ENCODE assay signal across 8 cellular contexts in the genomic region with DNA sequence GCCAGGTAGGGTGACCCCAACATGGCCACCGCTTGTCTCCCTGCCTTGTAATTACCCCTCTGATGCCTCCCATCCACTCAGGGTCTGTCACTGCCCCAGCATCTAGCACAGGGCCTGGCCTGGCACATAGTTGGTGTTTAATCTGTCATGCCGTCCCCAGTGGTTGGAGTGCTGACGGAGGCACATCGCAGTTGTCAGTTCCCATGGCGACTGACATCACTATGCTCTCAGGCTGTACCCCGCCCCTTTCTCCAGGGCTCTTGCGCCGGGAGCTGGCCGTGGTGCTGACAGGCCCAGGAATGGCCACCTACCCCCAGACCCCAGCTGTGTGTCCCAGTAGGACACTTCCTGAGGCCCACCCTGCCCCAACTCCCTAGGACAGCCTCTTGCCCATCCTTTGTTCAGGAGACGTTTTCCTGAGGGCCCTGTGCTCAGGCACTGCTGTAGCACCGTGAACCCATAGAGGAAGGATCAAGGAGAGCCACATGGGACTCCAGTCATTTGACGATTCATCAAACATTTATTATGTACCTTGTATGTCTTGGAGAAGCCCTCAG. TPM values are rescaled to one million over a fixed set of nuclear protein-coding genes. Genes with fewer than 3 reads are reported as not detected.
A peak's percentile ranks its signal among the peaks of the same experiment; 100 is the strongest.
DNase-seq lines count a peak whose midpoint lies in the region; ATAC-seq and TF ChIP-seq lines count a peak whose summit lies in the region.

No MANE protein-coding gene starts in this region.

- WGBS in sigmoid colon, 2 donors: 28 to 42% methylated on average over 12 of the region's 12 CpGs

- peak; percentile 46 for DNase-seq in DMS53 (lab: John Stamatoyannopoulos, UW)
- no peak for DNase-seq in DMS53 treated with DMSO at 0.1 percent for 48 hours (lab: John Stamatoyannopoulos, UW; ENCODE audit: unreplicated experiment)
- DNase-seq in UCSD-AML1 (lab: John Stamatoyannopoulos, UW; ENCODE audit: unreplicated experiment): peak; percentile 33
- peak; percentile 43 for DNase-seq in left ventricle myocardium superior
- peak; percentile 57 for DNase-seq in sigmoid colon
- DNase-seq in NCI-H345 treated with DMSO at 0.1 percent for 48 hours (lab: John Stamatoyannopoulos, UW; ENCODE audit: unreplicated experiment): no peak
- no peak for DNase-seq in cortex of kidney (lab: John Stamatoyannopoulos, UW)
- no peak for DNase-seq in NCI-H2081 (lab: John Stamatoyannopoulos, UW)

- peaks cover 0 to 4% (median 0%) of the 10 kb centered on the region in 3 donors for H3K27me3 ChIP-seq in sigmoid colon

- TF ChIP-seq POLR2A in sigmoid colon (IDR thresholded peaks at IDR 0.05): no peak

- no peaks in the 10 kb centered on the region for H3K4me1 ChIP-seq in sigmoid colon

- no peaks in the 10 kb centered on the region for H3K36me3 ChIP-seq in sigmoid colon

- no peaks in the 10 kb centered on the region for H3K9me3 ChIP-seq in sigmoid colon

- H3K4me3 ChIP-seq in sigmoid colon: no peak overlapping the region

- H3K27ac ChIP-seq in sigmoid colon: no peak overlapping the region

- intact Hi-C loops in left ventricle myocardium superior (cut with micrococcal nuclease): no loop called here
- intact Hi-C loops in sigmoid colon (cut with DNase I): no loop called here

- ATAC-seq in left ventricle myocardium superior: peak; percentile 50

- TF ChIP-seq EP300 in sigmoid colon (IDR thresholded peaks at IDR 0.05): no peak

- TF ChIP-seq CTCF in sigmoid colon (IDR thresholded peaks at IDR 0.05): no peak

RNA-seq across cellular contexts. Expression of a gene that starts 23.0 kb away (rescaled TPM):
- 25.7 TPM for total RNA-seq in left ventricle myocardium superior
- total RNA-seq in sigmoid colon: 1 to 10 TPM; 1.1 to 3.3 (median 1.7) TPM
- 1 to 10 TPM; 1.2 to 2.2 (median 2.1) TPM for polyA plus RNA-seq in sigmoid colon

Comparison
In these comparisons a context has a peak if more than half of its experiments do, and no peak if none do; other contexts are left out.
1. DNase-seq: peak in DMS53 (single experiment), UCSD-AML1 (single experiment), left ventricle myocardium superior (single experiment) and sigmoid colon (single experiment); none in DMS53 treated with DMSO at 0.1 percent for 48 hours (single experiment), NCI-H345 treated with DMSO at 0.1 percent for 48 hours (single experiment), cortex of kidney (single experiment) and NCI-H2081 (0 of 2).